Comparison of ENCODE assay signal across 11 cellular contexts in genomic region chr13:80473695-80474094, GRCh38.
DNase-seq lines count a peak whose midpoint lies in the region; ATAC-seq, FAIRE-seq and TF ChIP-seq lines count a peak whose summit lies in the region.
"Had no signal": no experiment of that assay in that cellular context is flagged by ENCODE, and none has a peak within 500 bp of the region (broad histone marks: within the 10 kb centered on the region; RNA-seq: fewer than 3 reads in every experiment).

No MANE protein-coding gene starts in this region.

- H3K4me2 ChIP-seq in fibroblast of lung (ENCODE audit: extremely low read depth, insufficient read depth, low read length) (no peak overlapping the region), GM23338 (no peak overlapping the region)

- peaks cover 2% of the 10 kb centered on the region for H3K27me3 Mint-ChIP-seq in GM23338 (ENCODE audit: insufficient read depth, low read depth, poor library complexity)
- H3K27me3 Mint-ChIP-seq in natural killer cell treated with Interleukin-12 subunit alpha and Interleukin-12 subunit beta and Interleukin-15 and Interleukin-18, amount 100 ng/mL, for 72 hours, result peaks cover 0 to 2% of the 10 kb centered on the region in 2 donors
- H3K27me3 Mint-ChIP-seq: activated CD4-positive, alpha-beta memory T cell treated with anti-CD3 and anti-CD28 coated beads for 36 hours; memory B cell had no signal

- intact Hi-C loops in pancreas (cut with DNase I) (no loop called here), esophagus muscularis mucosa (cut with DNase I) (no loop called here)

- TF ChIP-seq EP300 in esophagus muscularis mucosa (IDR thresholded peaks at IDR 0.05), result no peak

- TF ChIP-seq POLR2A in esophagus muscularis mucosa (IDR thresholded peaks at IDR 0.05; ENCODE audit: low read depth), result no peak

- H3K4me3 ChIP-seq in RWPE2 (ENCODE audit: severe bottlenecking) (no peak overlapping the region), fibroblast of lung (replicated peaks in 1 of 4; ENCODE audit: control extremely low read depth in 1 of 4, insufficient read depth in 1 of 4, low read depth in 3 of 4, low read length in 4 of 4) (no peak overlapping the region), pancreas (no peak overlapping the region), GM23338 (no peak overlapping the region), esophagus muscularis mucosa (no peak overlapping the region)

- H3K27me3 ChIP-seq in RWPE2 (ENCODE audit: insufficient read depth, poor library complexity, severe bottlenecking), result no peaks in the 10 kb centered on the region
- no peaks in the 10 kb centered on the region for H3K27me3 ChIP-seq in fibroblast of lung (ENCODE audit: control insufficient read depth, insufficient read depth, low read length)
- no peaks in the 10 kb centered on the region for H3K27me3 ChIP-seq in pancreas
- H3K27me3 ChIP-seq in GM23338 (ENCODE audit: insufficient read depth), result no peaks in the 10 kb centered on the region
- no peaks in the 10 kb centered on the region for H3K27me3 ChIP-seq in esophagus muscularis mucosa

- no peak for FAIRE-seq in pancreas (lab: Jason Lieb, UNC)

- H3F3A ChIP-seq in GM23338 (replicated peaks; ENCODE audit: low read depth), result no peaks in the 10 kb centered on the region

- H3K36me3 ChIP-seq in RWPE2 (ENCODE audit: low read depth) (no peaks in the 10 kb centered on the region), fibroblast of lung (ENCODE audit: control insufficient read depth, insufficient read depth, low read length) (no peaks in the 10 kb centered on the region), pancreas (no peaks in the 10 kb centered on the region), GM23338 (ENCODE audit: insufficient read depth) (no peaks in the 10 kb centered on the region), esophagus muscularis mucosa (no peaks in the 10 kb centered on the region)

- H2AFZ ChIP-seq in fibroblast of lung (ENCODE audit: low read length) (no peak overlapping the region), GM23338 (no peak overlapping the region)

- H3K27ac Mint-ChIP-seq in GM23338, result no peak overlapping the region
- no peak overlapping the region for H3K27ac Mint-ChIP-seq in natural killer cell treated with Interleukin-12 subunit alpha and Interleukin-12 subunit beta and Interleukin-15 and Interleukin-18, amount 100 ng/mL, for 72 hours
- H3K27ac Mint-ChIP-seq: activated CD4-positive, alpha-beta memory T cell treated with anti-CD3 and anti-CD28 coated beads for 36 hours; memory B cell had no signal

- H3K9me3 ChIP-seq in RWPE2 (ENCODE audit: severe bottlenecking) (no peaks in the 10 kb centered on the region), fibroblast of lung (ENCODE audit: control insufficient read depth, insufficient read depth, low read depth, low read length) (no peaks in the 10 kb centered on the region), pancreas (no peaks in the 10 kb centered on the region), esophagus muscularis mucosa (no peaks in the 10 kb centered on the region)

- 97% methylated on average over 1 of the region's 1 CpG for WGBS in pancreas, 2 donors
- WGBS in esophagus muscularis mucosa, result 91% methylated on average over 1 of the region's 1 CpG

- H4K20me1 ChIP-seq in fibroblast of lung (ENCODE audit: control insufficient read depth, extremely low read depth, insufficient read depth, low read length), result no peaks in the 10 kb centered on the region
- H4K20me1 ChIP-seq in GM23338 (replicated peaks; ENCODE audit: insufficient read depth), result no peaks in the 10 kb centered on the region

- no peaks in the 10 kb centered on the region for H3K36me3 Mint-ChIP-seq in GM23338 (ENCODE audit: low read depth)
- no peaks in the 10 kb centered on the region for H3K36me3 Mint-ChIP-seq in natural killer cell treated with Interleukin-12 subunit alpha and Interleukin-12 subunit beta and Interleukin-15 and Interleukin-18, amount 100 ng/mL, for 72 hours
- H3K36me3 Mint-ChIP-seq: activated CD4-positive, alpha-beta memory T cell treated with anti-CD3 and anti-CD28 coated beads for 36 hours; memory B cell had no signal

- H3K27ac ChIP-seq in RWPE2 (ENCODE audit: poor library complexity, severe bottlenecking), result peak overlapping the region; percentile 60
- H3K27ac ChIP-seq in fibroblast of lung (ENCODE audit: insufficient read depth, low read length), result no peak overlapping the region
- no peak overlapping the region for H3K27ac ChIP-seq in pancreas
- no peak overlapping the region for H3K27ac ChIP-seq in GM23338 (ENCODE audit: low read depth)
- no peak overlapping the region for H3K27ac ChIP-seq in esophagus muscularis mucosa (replicated peaks in 1 of 4)

- ATAC-seq in RWPE2 (ENCODE audit: low read depth) (peak; percentile 92), pancreas (peak; percentile 60 to 94 (median 82)), GM23338 (no peak)
- ATAC-seq in natural killer cell treated with Interleukin-12 subunit alpha and Interleukin-12 subunit beta and Interleukin-15 and Interleukin-18, amount 100 ng/mL, for 72 hours, result no peak

- H3K4me1 Mint-ChIP-seq in GM23338, result no peaks in the 10 kb centered on the region; the same call in 2 of the 3 replicates
- H3K4me1 Mint-ChIP-seq in natural killer cell treated with Interleukin-12 subunit alpha and Interleukin-12 subunit beta and Interleukin-15 and Interleukin-18, amount 100 ng/mL, for 72 hours (ENCODE audit: low read depth in 2 of 2), result peaks cover 15 to 29% of the 10 kb centered on the region in 2 donors

- H3K9me3 Mint-ChIP-seq in GM23338, result no peaks in the 10 kb centered on the region
- H3K9me3 Mint-ChIP-seq in natural killer cell treated with Interleukin-12 subunit alpha and Interleukin-12 subunit beta and Interleukin-15 and Interleukin-18, amount 100 ng/mL, for 72 hours, result no peaks in the 10 kb centered on the region
- H3K9me3 Mint-ChIP-seq: activated CD4-positive, alpha-beta memory T cell treated with anti-CD3 and anti-CD28 coated beads for 36 hours had no signal

- no peak overlapping the region for H3K4me3 Mint-ChIP-seq in GM23338
- H3K4me3 Mint-ChIP-seq in natural killer cell treated with Interleukin-12 subunit alpha and Interleukin-12 subunit beta and Interleukin-15 and Interleukin-18, amount 100 ng/mL, for 72 hours, result no peak overlapping the region
- H3K4me3 Mint-ChIP-seq: activated CD4-positive, alpha-beta memory T cell treated with anti-CD3 and anti-CD28 coated beads for 36 hours; memory B cell had no signal

- no peak overlapping the region for H3K9ac ChIP-seq in fibroblast of lung (ENCODE audit: insufficient read depth, low read length)

- TF ChIP-seq CTCF in RWPE2 (IDR thresholded peaks at IDR 0.05; ENCODE audit: poor library complexity, severe bottlenecking) (no peak), fibroblast of lung (conservative IDR thresholded peaks at IDR 0.05 in 1 of 2, IDR thresholded peaks at IDR 0.05 in 1 of 2; ENCODE audit: low read depth in 1 of 2, low read length in 2 of 2) (no peak), pancreas (IDR thresholded peaks at IDR 0.05) (no peak), GM23338 (conservative IDR thresholded peaks at IDR 0.05; ENCODE audit: low read depth in 2 of 2) (no peak), esophagus muscularis mucosa (IDR thresholded peaks at IDR 0.05) (no peak)

- H3K79me2 ChIP-seq in fibroblast of lung (ENCODE audit: control insufficient read depth, insufficient read depth, low read length) (no peaks in the 10 kb centered on the region), GM23338 (replicated peaks; ENCODE audit: insufficient read depth) (no peaks in the 10 kb centered on the region)

- H3K9me2 ChIP-seq in GM23338 (ENCODE audit: insufficient read depth), result peaks cover 4% of the 10 kb centered on the region; the same call in 1 of the 2 replicates

- H3K4me1 ChIP-seq in RWPE2 (ENCODE audit: insufficient read depth, poor library complexity, severe bottlenecking) (peaks cover 58% of the 10 kb centered on the region), fibroblast of lung (ENCODE audit: control insufficient read depth, extremely low read depth, insufficient read depth, low read length) (peaks cover 2% of the 10 kb centered on the region), pancreas (no peaks in the 10 kb centered on the region), GM23338 (ENCODE audit: insufficient read depth) (no peaks in the 10 kb centered on the region), esophagus muscularis mucosa (peaks cover 11 to 31% (median 17%) of the 10 kb centered on the region in 4 donors)

- DNase-seq in HPDE6-E6E7 (ENCODE audit: extremely low spot score) (peak; percentile 62), RWPE2 (ENCODE audit: low spot score) (no peak), fibroblast of lung (ENCODE audit: low read depth in 2 of 2) (peak; percentile 36 to 92), pancreas (peak in 1 of 6 donors; percentile 44), activated gamma-delta T cell treated with Interleukin-2 at 50 U/mL for 16 hours (no peak), GM23338 (ENCODE audit: low spot score) (no peak), esophagus muscularis mucosa (ENCODE audit: extremely low spot score) (no peak)
- DNase-seq in natural killer cell treated with Interleukin-12 subunit alpha and Interleukin-12 subunit beta and Interleukin-15 and Interleukin-18, amount 100 ng/mL, for 72 hours (ENCODE audit: low spot score), result no peak
- DNase-seq: activated CD4-positive, alpha-beta memory T cell treated with anti-CD3 and anti-CD28 coated beads for 36 hours; Calu3 had no signal

TF ChIP-seq in GM23338, 12 proteins besides CTCF, POLR2A, EP300 and RAD21 (continues in another document):
- TF ChIP-seq STAT1 (IDR thresholded peaks at IDR 0.05; ENCODE audit: unreplicated experiment), result no peak

Comparison
In these comparisons a context has a peak if more than half of its experiments do, and no peak if none do; other contexts are left out.
1. DNase-seq: peak in HPDE6-E6E7 (single experiment) and fibroblast of lung (2 of 2); none in RWPE2 (single experiment), activated gamma-delta T cell treated with Interleukin-2 at 50 U/mL for 16 hours (single experiment), GM23338 (single experiment), esophagus muscularis mucosa (single experiment) and natural killer cell treated with Interleukin-12 subunit alpha and Interleukin-12 subunit beta and Interleukin-15 and Interleukin-18, amount 100 ng/mL, for 72 hours (single experiment).
2. ATAC-seq: peak in RWPE2 (single experiment) and pancreas (4 of 4); none in GM23338 (single experiment) and natural killer cell treated with Interleukin-12 subunit alpha and Interleukin-12 subunit beta and Interleukin-15 and Interleukin-18, amount 100 ng/mL, for 72 hours (0 of 2).